ENCODE assay signal across 1 cellular context in genomic region chr12:57216931-57217871, GRCh38.
A peak's percentile ranks its signal among the peaks of the same experiment; 100 is the strongest.
TF ChIP-seq lines count a peak whose summit lies in the region.

No MANE protein-coding gene starts in this region.

TF ChIP-seq in K562, 482 proteins besides CTCF, POLR2A, EP300 and RAD21 (continued from another document):
- TF ChIP-seq MGA (IDR thresholded peaks at IDR 0.05) (no peak), SIN3A (IDR thresholded peaks at IDR 0.05; ENCODE audit: borderline replicate concordance in 2 of 2, control insufficient read depth in 1 of 2, low read depth in 2 of 2, low read length in 2 of 2) (no peak), EGR1 (conservative IDR thresholded peaks at IDR 0.05) (peak; percentile 45; the same call in 1 of the 2 replicates), CEBPZ (IDR thresholded peaks at IDR 0.05; ENCODE audit: borderline replicate concordance, low read depth, low read length) (no peak), ZMIZ1 (IDR thresholded peaks at IDR 0.05; ENCODE audit: low read depth in 2 of 2, low read length in 2 of 2) (no peak), ZBED1 (IDR thresholded peaks at IDR 0.05) (no peak), FOXM1 (IDR thresholded peaks at IDR 0.05; ENCODE audit: low read depth) (no peak), FOXM1 (CRISPR knock-in tag; IDR thresholded peaks at IDR 0.05; ENCODE audit: low read depth) (no peak), ZNF184 (CRISPR knock-in tag; IDR thresholded peaks at IDR 0.05) (no peak), TFAP4 (CRISPR knock-in tag; IDR thresholded peaks at IDR 0.05; ENCODE audit: borderline replicate concordance) (peak; percentile 36; the same call in 1 of the 2 replicates), TGIF2 (CRISPR knock-in tag; IDR thresholded peaks at IDR 0.05) (no peak), BACH1 (tag; IDR thresholded peaks at IDR 0.05) (no peak), SMAD4 (CRISPR knock-in tag; conservative IDR thresholded peaks at IDR 0.05) (no peak), ZBTB43 (CRISPR knock-in tag; IDR thresholded peaks at IDR 0.05) (no peak), USF1 (CRISPR knock-in tag; IDR thresholded peaks at IDR 0.05) (peak; percentile 18; the same call in 1 of the 2 replicates), FOXJ3 (CRISPR knock-in tag; IDR thresholded peaks at IDR 0.05) (no peak), MCM7 (IDR thresholded peaks at IDR 0.05) (no peak), DACH1 (IDR thresholded peaks at IDR 0.05; ENCODE audit: partially characterized antibody) (no peak), CHD2 (IDR thresholded peaks at IDR 0.05; ENCODE audit: low read depth, low read length) (no peak)
